ENCODE assay signal across 1 cellular context in genomic region chr7:19146699-19147098, GRCh38.
TF ChIP-seq lines count a peak whose summit lies in the region.

No MANE protein-coding gene starts in this region.

TF ChIP-seq in GM12878, 131 proteins besides CTCF, POLR2A, EP300 and RAD21 (continued from another document):
- peak; percentile 78 for TF ChIP-seq REST (IDR thresholded peaks at IDR 0.05; ENCODE audit: low read depth, low read length)
TF ChIP-seq in GM12878: peak in this region for 2.
